14 cellular contexts compared by ENCODE assay signal in genomic region chr9:92647671-92648446, GRCh38. TPM values are rescaled to one million over a fixed set of nuclear protein-coding genes. Genes with fewer than 3 reads are reported as not detected.
DNase-seq lines count a peak whose midpoint lies in the region; ATAC-seq and TF ChIP-seq lines count a peak whose summit lies in the region.
"Had no signal": no experiment of that assay in that cellular context is flagged by ENCODE, and none has a peak within 500 bp of the region (broad histone marks: within the 10 kb centered on the region; RNA-seq: fewer than 3 reads in every experiment).

No MANE protein-coding gene starts in this region.

- no peak for TF ChIP-seq POLR2A in ovary (IDR thresholded peaks at IDR 0.05)

- 88 to 92% (median 89%) methylated on average over 11 of the region's 11 CpGs for WGBS in ovary, 3 donors

- H3K4me2 ChIP-seq in MM.1S (ENCODE audit: low read depth, low read length), result no peak overlapping the region

- no peaks in the 10 kb centered on the region for H3K9me3 Mint-ChIP-seq in WTC11

- H4K20me1 ChIP-seq in MM.1S (ENCODE audit: insufficient read depth, low read length), result no peaks in the 10 kb centered on the region

- peak overlapping the region; percentile 8; the same call in 1 of the 2 replicates for H3K27ac Mint-ChIP-seq in WTC11
- H3K27ac Mint-ChIP-seq: B cell; CD4-positive, alpha-beta T cell had no signal

- no peaks in the 10 kb centered on the region for H3K27me3 ChIP-seq in ovary
- no peaks in the 10 kb centered on the region for H3K27me3 ChIP-seq in MM.1S (replicated peaks; ENCODE audit: insufficient read depth, low read length)

- H3K4me1 ChIP-seq in ovary (ENCODE audit: insufficient read depth), result peaks cover 9% of the 10 kb centered on the region
- no peaks in the 10 kb centered on the region for H3K4me1 ChIP-seq in MM.1S (ENCODE audit: low read length)

- no peak for TF ChIP-seq EP300 in ovary (IDR thresholded peaks at IDR 0.05)

- no peaks in the 10 kb centered on the region for H3F3A ChIP-seq in MM.1S (ENCODE audit: insufficient read depth, low read length)

- no peak overlapping the region for H2AFZ ChIP-seq in MM.1S (ENCODE audit: low read length)

- H3K4me3 ChIP-seq in ovary, result no peak overlapping the region
- no peak overlapping the region for H3K4me3 ChIP-seq in MM.1S (ENCODE audit: low read length)

- H3K36me3 Mint-ChIP-seq in WTC11, result peaks cover 51% of the 10 kb centered on the region

- peaks cover 8% of the 10 kb centered on the region; the same call in 1 of the 2 replicates for H3K79me2 ChIP-seq in MM.1S (ENCODE audit: low read length)

- no peaks in the 10 kb centered on the region for H3K4me1 Mint-ChIP-seq in WTC11
- H3K4me1 Mint-ChIP-seq: B cell had no signal

- POLR2A ChIA-PET in WTC11 (lab: Charles Lee), result no interaction called here

- no peak overlapping the region for H3K9ac ChIP-seq in MM.1S (ENCODE audit: low read length)

- intact Hi-C loops in ovary (cut with DNase I), result loop anchor here in 1 of 4 donors (10.0 kb wide), 1 partner anchor 133 kb away; no protein-coding TSS in a partner anchor

- H3K9me3 ChIP-seq in ovary (peaks cover 0 to 3% of the 10 kb centered on the region in 2 donors), MM.1S (replicated peaks; ENCODE audit: insufficient read depth, low read length) (no peaks in the 10 kb centered on the region)

- H3K4me3 Mint-ChIP-seq in WTC11, result no peak overlapping the region
- H3K4me3 Mint-ChIP-seq: B cell; CD4-positive, alpha-beta T cell had no signal

- no peaks in the 10 kb centered on the region for H3K36me3 ChIP-seq in ovary
- peaks cover 5% of the 10 kb centered on the region; the same call in 1 of the 2 replicates for H3K36me3 ChIP-seq in MM.1S (replicated peaks; ENCODE audit: insufficient read depth, low read length)

- no peak for ATAC-seq in WTC11

- CTCF ChIA-PET in WTC11 (lab: Charles Lee), result interaction anchor here (1.2 to 1.7 kb wide), 3 partner anchors 10 to 143 kb away, joined by 4 to 7 read pairs (median 6); no protein-coding TSS in a partner anchor

- no peak overlapping the region for H3K27ac ChIP-seq in ovary
- H3K27ac ChIP-seq in temporal lobe (ENCODE audit: low read depth, low read length), result peak overlapping the region; percentile 4
- no peak overlapping the region for H3K27ac ChIP-seq in MM.1S (ENCODE audit: low read length)

- no peaks in the 10 kb centered on the region for H3K27me3 Mint-ChIP-seq in WTC11 (ENCODE audit: low read depth)
- H3K27me3 Mint-ChIP-seq: B cell; CD4-positive, alpha-beta T cell had no signal

- H3K9me2 ChIP-seq in MM.1S (replicated peaks; ENCODE audit: insufficient read depth, low read length), result no peaks in the 10 kb centered on the region

- no peak for TF ChIP-seq CTCF in WTC11 (IDR thresholded peaks at IDR 0.05)
- no peak for TF ChIP-seq CTCF in ovary (IDR thresholded peaks at IDR 0.05)
- no peak for TF ChIP-seq CTCF in MM.1S (IDR thresholded peaks at IDR 0.05; ENCODE audit: low read length)

- DNase-seq in WTC11 (ENCODE audit: low spot score), result no peak
- peak; percentile 31 for DNase-seq in dermis blood vessel endothelial cell
- peak in 3 of 5 donors; percentile 4 to 15 (median 11) for DNase-seq in ovary
- DNase-seq in MM.1S, result no peak
- no peak for DNase-seq in effector CD8-positive, alpha-beta T cell (lab: John Stamatoyannopoulos, UW)
- no peak for DNase-seq in A172 (ENCODE audit: low spot score)
- DNase-seq: EL, KG1, NCI-H1436 treated with DMSO at 0.1 percent for 48 hours, NCI-H2081, NCI-H510A treated with DMSO at 0.1 percent for 48 hours had no signal

TF ChIP-seq in WTC11, 78 proteins besides CTCF, POLR2A, EP300 and RAD21:
- no peak for TF ChIP-seq NR2C2 (CRISPR knock-in tag; IDR thresholded peaks at IDR 0.05)
- TF ChIP-seq CBFB (CRISPR knock-in tag; IDR thresholded peaks at IDR 0.05; ENCODE audit: low read depth), result no peak
- no peak for TF ChIP-seq STAT6 (CRISPR knock-in tag; conservative IDR thresholded peaks at IDR 0.05; ENCODE audit: low read depth)
TF ChIP-seq in WTC11: peak in this region for 0.

RNA-seq across cellular contexts. Expression of gene IPPK, which starts 22.1 kb away (rescaled TPM):
- total RNA-seq in WTC11 (2021) (8.1 to 9.4 TPM (median 8.6 TPM) in 3 replicates), dermis blood vessel endothelial cell (16.9 and 20.3 TPM in 2 replicates), ovary (1 to 10 TPM; 5.7 to 8.5 (median 7.1) TPM), temporal lobe (9.3 TPM)
- 1 to 10 TPM; 4.7 to 6.2 TPM for polyA plus RNA-seq in ovary
- total RNA-seq in A172 (2014; rRNA removed; shearing (Covaris generic)), result 17.0 and 18.1 TPM in 2 replicates

Comparison
In these comparisons a context has a peak if more than half of its experiments do, and no peak if none do; other contexts are left out.
1. DNase-seq: peak in dermis blood vessel endothelial cell (single experiment) and ovary (3 of 5); none in WTC11 (single experiment), MM.1S (single experiment), effector CD8-positive, alpha-beta T cell (single experiment) and A172 (single experiment).